Comparison of ENCODE assay signal across 19 cellular contexts in genomic region chr6:22332726-22333125, GRCh38. TPM values are rescaled to one million over a fixed set of nuclear protein-coding genes. Genes with fewer than 3 reads are reported as not detected.
DNase-seq lines count a peak whose midpoint lies in the region; ATAC-seq and TF ChIP-seq lines count a peak whose summit lies in the region.
"Had no signal": no experiment of that assay in that cellular context is flagged by ENCODE, and none has a peak within 500 bp of the region (broad histone marks: within the 10 kb centered on the region; RNA-seq: fewer than 3 reads in every experiment).

No MANE protein-coding gene starts in this region.

- no peaks in the 10 kb centered on the region for H4K20me1 ChIP-seq in IMR-90 (ENCODE audit: insufficient read depth, low read length)

- peak overlapping the region; percentile 1; the same call in 1 of the 2 replicates for H3K14ac ChIP-seq in IMR-90 (replicated peaks; ENCODE audit: low read depth, low read length)

- peak overlapping the region; percentile 14 to 39; a peak in 2 of 4 replicates for H4K8ac ChIP-seq in IMR-90 (ENCODE audit: low read depth in 2 of 2, low read length in 2 of 2)

- no peak overlapping the region for H3K27ac Mint-ChIP-seq in activated CD4-positive, alpha-beta T cell treated with anti-CD3 and anti-CD28 coated beads, Interleukin-2, amount 10 ng/mL, durations not matched to agents 24 days and 14 days
- H3K27ac Mint-ChIP-seq: CD4-positive, alpha-beta T cell had no signal

- CTCF ChIA-PET in IMR-90 (lab: Yijun Ruan, JAX) = interaction anchor here (0.6 kb wide), 1 partner anchor 74 kb away, joined by 4 read pairs; no protein-coding TSS in a partner anchor

- H3K9me3 ChIP-seq in IMR-90 (ENCODE audit: control insufficient read depth, insufficient read depth, low read length) (no peaks in the 10 kb centered on the region), SJSA1 (replicated peaks) (no peaks in the 10 kb centered on the region)
- H3K9me3 ChIP-seq: BE2C had no signal

- peak overlapping the region; percentile 85 for H2BK20ac ChIP-seq in IMR-90 (ENCODE audit: low read depth, low read length)

- peak overlapping the region; percentile 40 for H2BK5ac ChIP-seq in IMR-90 (ENCODE audit: low read depth, low read length, poor library complexity, severe bottlenecking)

- H4K91ac ChIP-seq in IMR-90 (ENCODE audit: insufficient read depth, low read depth, low read length) = 0 out of 2 replicates have a peak overlapping the region, but pooled peaks have one; percentile 13

- H2AFZ ChIP-seq in IMR-90 (replicated peaks; ENCODE audit: low read length, poor library complexity) = no peak overlapping the region

- DNase-seq in IMR-90 (no peak), SJSA1 (ENCODE audit: low read depth in 1 of 2, low spot score in 2 of 2) (peak in 1 of 2 experiments; percentile 48), epithelial cell of esophagus (ENCODE audit: low read depth) (peak; percentile 39), renal cortical epithelial cell (ENCODE audit: low read depth) (peak; percentile 66), epidermal melanocyte (ENCODE audit: insufficient read length, low spot score) (no peak)
- DNase-seq in activated CD4-positive, alpha-beta T cell treated with anti-CD3 and anti-CD28 coated beads, Interleukin-2, amount 10 ng/mL, durations not matched to agents 24 days and 14 days = no peak
- DNase-seq: BE2C; CD4-positive, alpha-beta T cell; H9; Karpas-422; NCI-H1105 treated with DMSO at 0.1 percent for 48 hours; NCI-H187; NCI-H345; NCI-H69 had no signal

- peak overlapping the region; percentile 5; the same call in 1 of the 2 replicates for H3K4me2 ChIP-seq in IMR-90 (ENCODE audit: low read depth, low read length)

- H2AK5ac ChIP-seq in IMR-90 (ENCODE audit: low read depth, low read length) = no peak overlapping the region

- peak overlapping the region; percentile 68; the same call in 1 of the 2 replicates for H4K5ac ChIP-seq in IMR-90 (ENCODE audit: low read depth, low read length)

- POLR2A ChIA-PET in IMR-90 (lab: Charles Lee; ENCODE audit: unreplicated experiment) = no interaction called here

- H2BK15ac ChIP-seq in IMR-90 (ENCODE audit: low read depth, low read length) = no peak overlapping the region

- H3K27ac ChIP-seq in IMR-90 (ENCODE audit: insufficient read depth, low read length) = no peak overlapping the region
- peak overlapping the region; percentile 41 for H3K27ac ChIP-seq in SJSA1

- H3K27me3 ChIP-seq in IMR-90 (ENCODE audit: control insufficient read depth, insufficient read depth, low read length) (no peaks in the 10 kb centered on the region), SJSA1 (replicated peaks) (no peaks in the 10 kb centered on the region)
- H3K27me3 ChIP-seq: BE2C had no signal

- no peaks in the 10 kb centered on the region for H3K9me3 Mint-ChIP-seq in activated CD4-positive, alpha-beta T cell treated with anti-CD3 and anti-CD28 coated beads, Interleukin-2, amount 10 ng/mL, durations not matched to agents 24 days and 14 days
- H3K9me3 Mint-ChIP-seq: CD4-positive, alpha-beta T cell; H9 had no signal

- no peak for TF ChIP-seq POLR2A in IMR-90 (IDR thresholded peaks at IDR 0.05; ENCODE audit: low read depth, low read length)

- BruUV-seq in IMR-90 (replicated peaks; lab: Mats Ljungman, UMichigan) = no TSS peak

- H3K23ac ChIP-seq in IMR-90 (ENCODE audit: low read depth, low read length) = peak overlapping the region; percentile 1; the same call in 1 of the 2 replicates

- no peak for TF ChIP-seq RAD21 in IMR-90 (IDR thresholded peaks at IDR 0.05; ENCODE audit: low read length)

- H3K4me3 ChIP-seq in IMR-90 (ENCODE audit: insufficient read depth, low read depth, low read length) (no peak overlapping the region), SJSA1 (no peak overlapping the region), epithelial cell of esophagus (ENCODE audit: low read length) (no peak overlapping the region)

- H2BK120ac ChIP-seq in IMR-90 (ENCODE audit: low read depth, low read length) = peak overlapping the region; percentile 85

- in situ Hi-C loops in IMR-90 (cut with MboI; ENCODE audit: low sequenced_read_pairs) = no loop called here

- H3K4me1 ChIP-seq in IMR-90 (ENCODE audit: control insufficient read depth, insufficient read depth, low read length) (peaks cover 11% of the 10 kb centered on the region), SJSA1 (replicated peaks) (peaks cover 42% of the 10 kb centered on the region)

- peak overlapping the region; percentile 29; the same call in 1 of the 2 replicates for H3K4ac ChIP-seq in IMR-90 (ENCODE audit: low read depth, low read length)

- TF ChIP-seq CTCF in IMR-90 (conservative IDR thresholded peaks at IDR 0.05; ENCODE audit: low read depth, low read length) = no peak
- no peak for TF ChIP-seq CTCF in epithelial cell of esophagus (IDR thresholded peaks at IDR 0.05; ENCODE audit: insufficient read depth, low read depth, low read length, missing control alignments)

- no CpG with 5 or more reads among the region's 4 CpGs for WGBS in IMR-90 (ENCODE audit: extremely low coverage in 2 of 2, insufficient read length in 1 of 2), 2 experiments

- H3K56ac ChIP-seq in IMR-90 (ENCODE audit: extremely low read depth, insufficient read depth, low read length) = no peak overlapping the region

- H3K4me1 Mint-ChIP-seq in activated CD4-positive, alpha-beta T cell treated with anti-CD3 and anti-CD28 coated beads, Interleukin-2, amount 10 ng/mL, durations not matched to agents 24 days and 14 days = no peaks in the 10 kb centered on the region

- intact Hi-C loops in IMR-90 (cut with micrococcal nuclease) = loop anchor here (10.0 kb wide), 1 partner anchor 1112 kb away; no protein-coding TSS in a partner anchor
- intact Hi-C loops in activated CD4-positive, alpha-beta T cell treated with anti-CD3 and anti-CD28 coated beads, Interleukin-2, amount 10 ng/mL, durations not matched to agents 24 days and 14 days (cut with micrococcal nuclease) = no loop called here

- no peaks in the 10 kb centered on the region for H3K27me3 Mint-ChIP-seq in activated CD4-positive, alpha-beta T cell treated with anti-CD3 and anti-CD28 coated beads, Interleukin-2, amount 10 ng/mL, durations not matched to agents 24 days and 14 days
- H3K27me3 Mint-ChIP-seq: CD4-positive, alpha-beta T cell had no signal

- H3K18ac ChIP-seq in IMR-90 (ENCODE audit: low read depth, low read length) = peak overlapping the region; percentile 60; the same call in 1 of the 2 replicates

- no peak overlapping the region for H2AK9ac ChIP-seq in IMR-90 (replicated peaks; ENCODE audit: low read depth, low read length, poor library complexity)

- peaks cover 3% of the 10 kb centered on the region for H3K9me1 ChIP-seq in IMR-90 (ENCODE audit: insufficient read depth, low read length)

- dilution Hi-C loops in IMR-90 (cut with HindIII; ENCODE audit: low sequenced_read_pairs, unreplicated experiment) = no loop called here

- no peaks in the 10 kb centered on the region for H3K79me1 ChIP-seq in IMR-90 (ENCODE audit: low read depth in 1 of 2, low read length in 2 of 2)

- no peak overlapping the region for H3K4me3 Mint-ChIP-seq in activated CD4-positive, alpha-beta T cell treated with anti-CD3 and anti-CD28 coated beads, Interleukin-2, amount 10 ng/mL, durations not matched to agents 24 days and 14 days
- H3K4me3 Mint-ChIP-seq: CD4-positive, alpha-beta T cell; H9 had no signal

- H3K36me3 ChIP-seq in IMR-90 (ENCODE audit: control insufficient read depth, insufficient read depth, low read length) (no peaks in the 10 kb centered on the region), SJSA1 (no peaks in the 10 kb centered on the region)
- H3K36me3 ChIP-seq: BE2C had no signal

- H3K36me3 Mint-ChIP-seq in activated CD4-positive, alpha-beta T cell treated with anti-CD3 and anti-CD28 coated beads, Interleukin-2, amount 10 ng/mL, durations not matched to agents 24 days and 14 days (ENCODE audit: low read depth) = no peaks in the 10 kb centered on the region

- H3K9ac ChIP-seq in IMR-90 (ENCODE audit: low read depth, low read length) = no peak overlapping the region; the same call in 1 of the 2 replicates

- no peak for ATAC-seq in IMR-90 (ENCODE audit: low read depth)
- ATAC-seq in GM19035 (IDR thresholded peaks at IDR 0.05; ENCODE audit: unreplicated experiment) = no peak

TF ChIP-seq in IMR-90, 13 proteins besides CTCF, POLR2A, EP300 and RAD21:
- TF ChIP-seq USF2 (IDR thresholded peaks at IDR 0.05; ENCODE audit: low read depth, low read length) = no peak
- no peak for TF ChIP-seq NFE2L2 (IDR thresholded peaks at IDR 0.05; ENCODE audit: low read depth, low read length)
- TF ChIP-seq CEBPB (IDR thresholded peaks at IDR 0.05; ENCODE audit: low read depth, low read length) = no peak
- TF ChIP-seq FOS (IDR thresholded peaks at IDR 0.05; ENCODE audit: low read depth, low read length) = no peak

RNA-seq across cellular contexts. Expression of gene PRL, which starts 35.9 kb away (rescaled TPM):
- total RNA-seq in IMR-90 (2012; rRNA removed) (not detected in 2 replicates), renal cortical epithelial cell (not detected in 2 replicates)
- not detected in 2 replicates for polyA plus RNA-seq in IMR-90 (2012; rRNA removed)
- polyA plus RNA-seq in IMR-90 (2012; cell fraction: cytosol; rRNA removed) = not detected in 2 replicates
- not detected in 2 replicates for polyA plus RNA-seq in IMR-90 (2012; cell fraction: nucleus; rRNA removed; ENCODE audit: low replicate concordance)
- not detected in 2 replicates for total RNA-seq in SJSA1 (2014; rRNA removed; shearing (Covaris generic))
- not detected in 2 replicates for total RNA-seq in activated CD4-positive, alpha-beta T cell treated with anti-CD3 and anti-CD28 coated beads, Interleukin-2, amount 10 ng/mL, durations not matched to agents 24 days and 14 days
- total RNA-seq: CD4-positive, alpha-beta T cell; Daoy; H9; HT-29; SK-MEL-5 had no signal
- polyA plus RNA-seq: AG04450 had no signal

Comparison
In these comparisons a context has a peak if more than half of its experiments do, and no peak if none do; other contexts are left out.
1. DNase-seq: peak in epithelial cell of esophagus (single experiment) and renal cortical epithelial cell (single experiment); none in IMR-90 (single experiment), epidermal melanocyte (single experiment) and activated CD4-positive, alpha-beta T cell treated with anti-CD3 and anti-CD28 coated beads, Interleukin-2, amount 10 ng/mL, durations not matched to agents 24 days and 14 days (single experiment).